In genomic region chr11:110362916-110363574, GRCh38 we compare ENCODE assay signal across 9 cellular contexts.
DNase-seq lines count a peak whose midpoint lies in the region; ATAC-seq and TF ChIP-seq lines count a peak whose summit lies in the region.
"Had no signal": no experiment of that assay in that cellular context is flagged by ENCODE, and none has a peak within 500 bp of the region (broad histone marks: within the 10 kb centered on the region; RNA-seq: fewer than 3 reads in every experiment).

No MANE protein-coding gene starts in this region.

- no peak for ATAC-seq in lower lobe of right lung
- ATAC-seq in naive thymus-derived CD4-positive, alpha-beta T cell, result no peak

- POLR2A ChIA-PET in Caco-2 (lab: Charles Lee), result interaction anchor here (0.5 to 1.0 kb wide), 5 partner anchors 34 to 209 kb away, joined by 3 to 15 read pairs (median 3); partner anchors contain the start of gene RDX
- POLR2A ChIA-PET in naive thymus-derived CD4-positive, alpha-beta T cell (lab: Charles Lee), result no interaction called here

- CTCF ChIA-PET in Caco-2 (lab: Charles Lee), result interaction anchor here (0.5 to 1.4 kb wide), 6 partner anchors 23 to 161 kb away, joined by 3 to 9 read pairs (median 3); no protein-coding TSS in a partner anchor
- CTCF ChIA-PET in naive thymus-derived CD4-positive, alpha-beta T cell (lab: Charles Lee), result interaction anchor here (0.6 kb wide), 1 partner anchor 36 kb away, joined by 3 read pairs; no protein-coding TSS in a partner anchor

- TF ChIP-seq CTCF in Caco-2 (IDR thresholded peaks at IDR 0.05; ENCODE audit: insufficient read depth in 1 of 2, low read depth in 1 of 2, low read length in 1 of 2, severe bottlenecking in 1 of 2, unreplicated experiment in 1 of 2), result no peak
- no peak for TF ChIP-seq CTCF in lower lobe of right lung (IDR thresholded peaks at IDR 0.05)

- DNase-seq in Caco-2 (peak; percentile 78 to 87), LHCN-M2 (ENCODE audit: low read depth) (peak; percentile 57), astrocyte of the hippocampus (ENCODE audit: low read depth, low spot score) (peak; percentile 31), lower lobe of right lung (no peak), hepatic stellate cell (ENCODE audit: low spot score) (no peak), NCI-H226 (no peak)
- no peak for DNase-seq in stimulated activated CD8-positive, alpha-beta memory T cell treated with anti-CD3 and anti-CD28 coated beads, Interleukin-4, amount 100 ng/mL, for 48 hours
- no peak for DNase-seq in naive thymus-derived CD4-positive, alpha-beta T cell
- DNase-seq: activated B cell treated with CpG ODN at 0.5 μM for 24 hours had no signal

- peak overlapping the region; percentile 62 for H3K27ac ChIP-seq in lower lobe of right lung
- H3K27ac ChIP-seq in naive thymus-derived CD4-positive, alpha-beta T cell (ENCODE audit: low read depth, low read length), result no peak overlapping the region

- H3K4me3 ChIP-seq in Caco-2 (ENCODE audit: low read depth, low read length), result no peak overlapping the region
- no peak overlapping the region for H3K4me3 ChIP-seq in lower lobe of right lung
- no peak overlapping the region for H3K4me3 ChIP-seq in naive thymus-derived CD4-positive, alpha-beta T cell (ENCODE audit: low read length)

- H3K4me1 Mint-ChIP-seq in Caco-2 (ENCODE audit: low read depth, unreplicated experiment), result peaks cover 58% of the 10 kb centered on the region
- H3K4me1 Mint-ChIP-seq in naive thymus-derived CD4-positive, alpha-beta T cell, result peaks cover 0 to 13% (median 0%) of the 10 kb centered on the region in 7 donors
- H3K4me1 Mint-ChIP-seq: activated B cell treated with CpG ODN at 0.5 μM for 24 hours had no signal

- intact Hi-C loops in Caco-2 (cut with micrococcal nuclease; ENCODE audit: unreplicated experiment) (loop anchor here (1.0 to 2.0 kb wide), 2 partner anchors 14 to 65 kb away; no protein-coding TSS in a partner anchor), lower lobe of right lung (cut with DNase I) (no loop called here)
- intact Hi-C loops in naive thymus-derived CD4-positive, alpha-beta T cell (cut with micrococcal nuclease), result no loop called here

- no peaks in the 10 kb centered on the region for H3K27me3 Mint-ChIP-seq in Caco-2 (ENCODE audit: insufficient read depth, unreplicated experiment)
- H3K27me3 Mint-ChIP-seq in naive thymus-derived CD4-positive, alpha-beta T cell, result peaks cover 0 to 10% (median 0%) of the 10 kb centered on the region in 5 donors

- H3K4me1 ChIP-seq in Caco-2, result peaks cover 38% of the 10 kb centered on the region
- peaks cover 21% of the 10 kb centered on the region for H3K4me1 ChIP-seq in lower lobe of right lung
- H3K4me1 ChIP-seq in naive thymus-derived CD4-positive, alpha-beta T cell (ENCODE audit: control insufficient read depth in 2 of 2, insufficient read depth in 2 of 2, low read length in 2 of 2), result no peaks in the 10 kb centered on the region

- H3K27ac Mint-ChIP-seq in Caco-2 (ENCODE audit: unreplicated experiment), result peak overlapping the region; percentile 91
- H3K27ac Mint-ChIP-seq in naive thymus-derived CD4-positive, alpha-beta T cell, result no peak overlapping the region
- H3K27ac Mint-ChIP-seq: activated B cell treated with CpG ODN at 0.5 μM for 24 hours had no signal

- H3K4me3 Mint-ChIP-seq in Caco-2 (ENCODE audit: unreplicated experiment), result peak overlapping the region; percentile 61
- H3K4me3 Mint-ChIP-seq in naive thymus-derived CD4-positive, alpha-beta T cell, result peak overlapping the region in 1 of 10 donors; percentile 48
- H3K4me3 Mint-ChIP-seq: activated B cell treated with CpG ODN at 0.5 μM for 24 hours had no signal

- H3K9me3 ChIP-seq in Caco-2 (peaks cover 3% of the 10 kb centered on the region; the same call in 1 of the 2 replicates), lower lobe of right lung (no peaks in the 10 kb centered on the region)
- H3K9me3 ChIP-seq in naive thymus-derived CD4-positive, alpha-beta T cell (ENCODE audit: control insufficient read depth in 2 of 3, low read length in 3 of 3), result no peaks in the 10 kb centered on the region

- BruUV-seq in Caco-2 (replicated peaks; lab: Mats Ljungman, UMichigan), result TSS peak; percentile 99

- H3K36me3 Mint-ChIP-seq in Caco-2 (ENCODE audit: insufficient read depth, unreplicated experiment), result no peaks in the 10 kb centered on the region
- H3K36me3 Mint-ChIP-seq in naive thymus-derived CD4-positive, alpha-beta T cell, result peaks cover 0 to 7% (median 0%) of the 10 kb centered on the region in 5 donors

- H3K27me3 ChIP-seq in Caco-2 (replicated peaks; ENCODE audit: control insufficient read depth, insufficient read depth, low read length), result no peaks in the 10 kb centered on the region
- no peaks in the 10 kb centered on the region for H3K27me3 ChIP-seq in lower lobe of right lung (ENCODE audit: low read depth)
- no peaks in the 10 kb centered on the region for H3K27me3 ChIP-seq in naive thymus-derived CD4-positive, alpha-beta T cell (ENCODE audit: control insufficient read depth in 2 of 2, insufficient read depth in 2 of 2, low read length in 2 of 2)

- H3K9me3 Mint-ChIP-seq in Caco-2 (ENCODE audit: unreplicated experiment), result peaks cover 15% of the 10 kb centered on the region
- H3K9me3 Mint-ChIP-seq in naive thymus-derived CD4-positive, alpha-beta T cell, result peaks cover 0 to 2% (median 0%) of the 10 kb centered on the region in 11 donors
- H3K9me3 Mint-ChIP-seq: activated B cell treated with CpG ODN at 0.5 μM for 24 hours had no signal

- H3K36me3 ChIP-seq in Caco-2 (ENCODE audit: control insufficient read depth, insufficient read depth, low read length), result no peaks in the 10 kb centered on the region
- no peaks in the 10 kb centered on the region for H3K36me3 ChIP-seq in lower lobe of right lung
- no peaks in the 10 kb centered on the region for H3K36me3 ChIP-seq in naive thymus-derived CD4-positive, alpha-beta T cell (ENCODE audit: control insufficient read depth in 2 of 3, insufficient read depth in 3 of 3, low read length in 3 of 3)

Comparison
In these comparisons a context has a peak if more than half of its experiments do, and no peak if none do; other contexts are left out.
1. DNase-seq: peak in Caco-2 (2 of 2), LHCN-M2 (single experiment) and astrocyte of the hippocampus (single experiment); none in lower lobe of right lung (single experiment), hepatic stellate cell (single experiment), stimulated activated CD8-positive, alpha-beta memory T cell treated with anti-CD3 and anti-CD28 coated beads, Interleukin-4, amount 100 ng/mL, for 48 hours (single experiment), NCI-H226 (single experiment) and naive thymus-derived CD4-positive, alpha-beta T cell (0 of 9).